In genomic region chrX:1486749-1487361, GRCh38 we compare ENCODE assay signal across 13 cellular contexts. TPM values are rescaled to one million over a fixed set of nuclear protein-coding genes. Genes with fewer than 3 reads are reported as not detected.
DNase-seq lines count a peak whose midpoint lies in the region; ATAC-seq and TF ChIP-seq lines count a peak whose summit lies in the region.
"Had no signal": no experiment of that assay in that cellular context is flagged by ENCODE, and none has a peak within 500 bp of the region (broad histone marks: within the 10 kb centered on the region; RNA-seq: fewer than 3 reads in every experiment).

No MANE protein-coding gene starts in this region.

- no peak overlapping the region for H3K4me3 Mint-ChIP-seq in activated naive CD4-positive, alpha-beta T cell treated with anti-CD3 and anti-CD28 coated beads, Interleukin-2, amount 50 U/mL, for 24 hours
- no peak overlapping the region for H3K4me3 Mint-ChIP-seq in type B pancreatic cell
- H3K4me3 Mint-ChIP-seq: brain had no signal

- 72 to 75% (median 73%) methylated on average over 10 to 18 of the region's 18 CpGs for WGBS in adrenal gland, 4 donors
- 68% methylated on average over 8 of the region's 18 CpGs for WGBS in right lobe of liver (ENCODE audit: insufficient coverage, low coverage, low lambda C conversion rate, missing lambda C conversion rate)

- H3K4me1 ChIP-seq in adrenal gland (replicated peaks in 1 of 2), result no peaks in the 10 kb centered on the region
- H3K4me1 ChIP-seq in right lobe of liver, result no peaks in the 10 kb centered on the region

- no peaks in the 10 kb centered on the region for H3K27me3 Mint-ChIP-seq in activated naive CD4-positive, alpha-beta T cell treated with anti-CD3 and anti-CD28 coated beads, Interleukin-2, amount 50 U/mL, for 24 hours
- peaks cover 2% of the 10 kb centered on the region for H3K27me3 Mint-ChIP-seq in type B pancreatic cell
- H3K27me3 Mint-ChIP-seq: brain had no signal

- no peak for TF ChIP-seq CTCF in adrenal gland (IDR thresholded peaks at IDR 0.05)
- TF ChIP-seq CTCF in right lobe of liver (IDR thresholded peaks at IDR 0.05), result no peak
- TF ChIP-seq CTCF in type B pancreatic cell (conservative IDR thresholded peaks at IDR 0.05), result no peak

- H3K27ac Mint-ChIP-seq in activated naive CD4-positive, alpha-beta T cell treated with anti-CD3 and anti-CD28 coated beads, Interleukin-2, amount 50 U/mL, for 24 hours, result peak overlapping the region; percentile 84
- no peak overlapping the region for H3K27ac Mint-ChIP-seq in type B pancreatic cell
- H3K27ac Mint-ChIP-seq: brain had no signal

- H3K9me3 Mint-ChIP-seq in activated naive CD4-positive, alpha-beta T cell treated with anti-CD3 and anti-CD28 coated beads, Interleukin-2, amount 50 U/mL, for 24 hours, result no peaks in the 10 kb centered on the region
- no peaks in the 10 kb centered on the region for H3K9me3 Mint-ChIP-seq in type B pancreatic cell

- H3K4me3 ChIP-seq in adrenal gland (no peak overlapping the region), right lobe of liver (no peak overlapping the region)

- H3K9me3 ChIP-seq in adrenal gland (replicated peaks in 1 of 3) (no peaks in the 10 kb centered on the region), right lobe of liver (no peaks in the 10 kb centered on the region)

- no peaks in the 10 kb centered on the region for H3K27me3 ChIP-seq in adrenal gland
- no peaks in the 10 kb centered on the region for H3K27me3 ChIP-seq in right lobe of liver

- no peaks in the 10 kb centered on the region for H3K36me3 ChIP-seq in adrenal gland (replicated peaks in 1 of 2)
- no peaks in the 10 kb centered on the region for H3K36me3 ChIP-seq in right lobe of liver

- no peak for DNase-seq in activated naive CD4-positive, alpha-beta T cell treated with Interleukin-2 at 50 U/mL for 16 hours
- peak; percentile 27 to 80 (median 55) for DNase-seq in adrenal gland
- peak; percentile 56 to 68 (median 60) for DNase-seq in right lobe of liver
- peak; percentile 61 for DNase-seq in type B pancreatic cell (ENCODE audit: extremely low spot score, unreplicated experiment)
- no peak for DNase-seq in erythroblast (lab: John Stamatoyannopoulos, UW)
- no peak for DNase-seq in DMS 273 treated with DMSO at 0.1 percent for 48 hours (lab: John Stamatoyannopoulos, UW)
- no peak for DNase-seq in NOMO-1 treated with DMSO at 0.1 percent for 48 hours (lab: John Stamatoyannopoulos, UW; ENCODE audit: unreplicated experiment)
- DNase-seq: activated CD4-positive, alpha-beta T cell treated with anti-CD3 and anti-CD28 coated beads for 4 hours; GF-D8; KBM-7 had no signal

- H3K36me3 Mint-ChIP-seq in activated naive CD4-positive, alpha-beta T cell treated with anti-CD3 and anti-CD28 coated beads, Interleukin-2, amount 50 U/mL, for 24 hours, result peaks cover 11% of the 10 kb centered on the region
- H3K36me3 Mint-ChIP-seq in type B pancreatic cell, result no peaks in the 10 kb centered on the region
- H3K36me3 Mint-ChIP-seq: brain had no signal

- intact Hi-C loops in adrenal gland (cut with DNase I) (no loop called here), right lobe of liver (cut with DNase I) (no loop called here)

- TF ChIP-seq POLR2A in adrenal gland (IDR thresholded peaks at IDR 0.05), result no peak
- no peak for TF ChIP-seq POLR2A in right lobe of liver (IDR thresholded peaks at IDR 0.05)
- no peak for TF ChIP-seq POLR2A in erythroblast (IDR thresholded peaks at IDR 0.05; ENCODE audit: low read length)

- peaks cover 19% of the 10 kb centered on the region for H3K4me1 Mint-ChIP-seq in activated naive CD4-positive, alpha-beta T cell treated with anti-CD3 and anti-CD28 coated beads, Interleukin-2, amount 50 U/mL, for 24 hours
- H3K4me1 Mint-ChIP-seq in type B pancreatic cell (ENCODE audit: unreplicated experiment), result peaks cover 4% of the 10 kb centered on the region

- H3K27ac ChIP-seq in adrenal gland, result peak overlapping the region in 3 of 5 donors; percentile 40 to 76 (median 60)
- H3K27ac ChIP-seq in right lobe of liver, result peak overlapping the region in 1 of 3 donors; percentile 47

- ATAC-seq in right lobe of liver, result peak; percentile 76 to 87 (median 84)

RNA-seq across cellular contexts. Expression of gene ASMTL, which starts 34.1 kb away (rescaled TPM):
- 10 to 100 TPM; 24.5 to 35.5 (median 31.1) TPM for total RNA-seq in adrenal gland
- 10 to 100 TPM; 15.9 to 31.3 (median 29.1) TPM for polyA plus RNA-seq in adrenal gland
- total RNA-seq in right lobe of liver, result 10 to 100 TPM; 12.5 to 27.3 (median 18.6) TPM
- 20.2 and 31.5 TPM in 2 replicates for total RNA-seq in type B pancreatic cell (ENCODE audit: low replicate concordance)

RNA-seq across cellular contexts. Expression of gene P2RY8, which starts 50.1 kb away (rescaled TPM):
- total RNA-seq in adrenal gland, result 10 to 100 TPM in 3 of 8 donors, 1 to 10 TPM in 5; 2.0 to 12.0 (median 7.1) TPM
- polyA plus RNA-seq in adrenal gland, result 10 to 100 TPM in 1 of 3 donors, 1 to 10 TPM in 2; 1.9 to 13.4 (median 4.0) TPM
- total RNA-seq in right lobe of liver, result under 1 TPM; 0.37 to 0.87 (median 0.73) TPM
- total RNA-seq in type B pancreatic cell (ENCODE audit: low replicate concordance), result not detected in 2 replicates
- total RNA-seq: kidney epithelial cell had no signal

Comparison
In these comparisons a context has a peak if more than half of its experiments do, and no peak if none do; other contexts are left out.
1. DNase-seq: peak in adrenal gland (7 of 7), right lobe of liver (3 of 3) and type B pancreatic cell (single experiment); none in activated naive CD4-positive, alpha-beta T cell treated with Interleukin-2 at 50 U/mL for 16 hours (single experiment), erythroblast (0 of 2), DMS 273 treated with DMSO at 0.1 percent for 48 hours (single experiment) and NOMO-1 treated with DMSO at 0.1 percent for 48 hours (single experiment).